Comparison of ENCODE assay signal across 15 cellular contexts in genomic region chr5:67153292-67153691, GRCh38. TPM values are rescaled to one million over a fixed set of nuclear protein-coding genes. Genes with fewer than 3 reads are reported as not detected.
DNase-seq lines count a peak whose midpoint lies in the region; ATAC-seq, FAIRE-seq and TF ChIP-seq lines count a peak whose summit lies in the region.
"Had no signal": no experiment of that assay in that cellular context is flagged by ENCODE, and none has a peak within 500 bp of the region (broad histone marks: within the 10 kb centered on the region; RNA-seq: fewer than 3 reads in every experiment).

No MANE protein-coding gene starts in this region.

- POLR2A ChIA-PET in endothelial cell of umbilical vein (lab: Charles Lee): no interaction called here

- no peaks in the 10 kb centered on the region for H3K9me1 ChIP-seq in endothelial cell of umbilical vein (replicated peaks; ENCODE audit: control insufficient read depth, extremely low read depth, insufficient read depth, low read length)

- H3K27me3 ChIP-seq in right atrium auricular region (no peaks in the 10 kb centered on the region), endothelial cell of umbilical vein (ENCODE audit: control insufficient read depth in 2 of 2, insufficient read depth in 2 of 2, low read length in 2 of 2) (no peaks in the 10 kb centered on the region), psoas muscle (ENCODE audit: insufficient read depth in 3 of 3, low read length in 2 of 3) (no peaks in the 10 kb centered on the region)
- H3K27me3 ChIP-seq: BLaER1 treated with 17β-estradiol and CSF1 and Interleukin-3, amounts not matched to agents 10 nM and 100 nM had no signal

- WGBS in psoas muscle, 3 donors: 77 to 85% (median 80%) methylated on average over 2 of the region's 2 CpGs

- CTCF ChIA-PET in endothelial cell of umbilical vein (lab: Charles Lee): no interaction called here

- H3K4me2 ChIP-seq in endothelial cell of umbilical vein (ENCODE audit: insufficient read depth, low read length): no peak overlapping the region
- H3K4me2 ChIP-seq: BLaER1 treated with 17β-estradiol and CSF1 and Interleukin-3, amounts not matched to agents 10 nM and 100 nM had no signal

- H3K9ac ChIP-seq in endothelial cell of umbilical vein (replicated peaks; ENCODE audit: extremely low read depth, insufficient read depth, low read length): no peak overlapping the region
- H3K9ac ChIP-seq: BLaER1 treated with 17β-estradiol and CSF1 and Interleukin-3, amounts not matched to agents 10 nM and 100 nM had no signal

- no peaks in the 10 kb centered on the region for H3K79me2 ChIP-seq in endothelial cell of umbilical vein (ENCODE audit: control insufficient read depth, insufficient read depth, low read length)

- H4K20me1 ChIP-seq in endothelial cell of umbilical vein (replicated peaks; ENCODE audit: control insufficient read depth, extremely low read depth, insufficient read depth, low read length): no peaks in the 10 kb centered on the region
- H4K20me1 ChIP-seq: BLaER1 treated with 17β-estradiol and CSF1 and Interleukin-3, amounts not matched to agents 10 nM and 100 nM had no signal

- dilution Hi-C loops in endothelial cell of umbilical vein (cut with MboI; ENCODE audit: extremely low pct_ligation_motif_present, low sequenced_read_pairs): loop anchor here (25.0 kb wide), 1 partner anchor 1109 kb away; no protein-coding TSS in a partner anchor

- H3K4me3 ChIP-seq in right atrium auricular region: no peak overlapping the region
- H3K4me3 ChIP-seq in endothelial cell of umbilical vein (replicated peaks in 1 of 3; ENCODE audit: insufficient read depth in 1 of 3, low read depth in 1 of 3, low read length in 3 of 3): no peak overlapping the region
- H3K4me3 ChIP-seq in psoas muscle: no peak overlapping the region
- H3K4me3 ChIP-seq: BLaER1 treated with 17β-estradiol and CSF1 and Interleukin-3, amounts not matched to agents 10 nM and 100 nM had no signal

- FAIRE-seq in endothelial cell of umbilical vein (lab: Jason Lieb, UNC): no peak
- FAIRE-seq: GM12891 had no signal

- no TSS peak for BruUV-seq in endothelial cell of umbilical vein (replicated peaks; lab: Mats Ljungman, UMichigan)

- no peaks in the 10 kb centered on the region for H3K9me3 Mint-ChIP-seq in activated naive CD4-positive, alpha-beta T cell treated with anti-CD3 and anti-CD28 coated beads, Interleukin-2, amount 50 U/mL, for 72 hours
- H3K9me3 Mint-ChIP-seq: CD4-positive, CD25-positive, alpha-beta regulatory T cell; H9 had no signal

- ATAC-seq in left cardiac atrium (no peak), psoas muscle (no peak)
- no peak for ATAC-seq in activated naive CD4-positive, alpha-beta T cell treated with anti-CD3 and anti-CD28 coated beads, Interleukin-2, amount 50 U/mL, for 72 hours

- H3K4me1 ChIP-seq in right atrium auricular region (peaks cover 0 to 18% of the 10 kb centered on the region in 2 donors), endothelial cell of umbilical vein (ENCODE audit: control insufficient read depth, extremely low read depth, insufficient read depth, low read length) (no peaks in the 10 kb centered on the region), psoas muscle (peaks cover 4% of the 10 kb centered on the region)

- intact Hi-C loops in left cardiac atrium (cut with DNase I) (loop anchor here in 1 of 2 donors (10.0 kb wide), 1 partner anchor 338 kb away; no protein-coding TSS in a partner anchor), endothelial cell of umbilical vein (cut with micrococcal nuclease) (loop anchor here (10.0 kb wide), 1 partner anchor 348 kb away; no protein-coding TSS in a partner anchor), psoas muscle (cut with DNase I) (loop anchor here in 1 of 2 donors (5.0 kb wide), 1 partner anchor 146 kb away; no protein-coding TSS in a partner anchor)

- peaks cover 7 to 25% of the 10 kb centered on the region in 2 donors for H3K36me3 Mint-ChIP-seq in activated naive CD4-positive, alpha-beta T cell treated with anti-CD3 and anti-CD28 coated beads, Interleukin-2, amount 50 U/mL, for 72 hours

- TF ChIP-seq CTCF in right atrium auricular region (IDR thresholded peaks at IDR 0.05) (no peak), endothelial cell of umbilical vein (IDR thresholded peaks at IDR 0.05; ENCODE audit: extremely low read depth in 1 of 2, insufficient read depth in 1 of 2, low read depth in 1 of 2, low read length in 2 of 2) (no peak), psoas muscle (IDR thresholded peaks at IDR 0.05) (no peak)

- H3K9me3 ChIP-seq in right atrium auricular region (no peaks in the 10 kb centered on the region), endothelial cell of umbilical vein (replicated peaks; ENCODE audit: control insufficient read depth, insufficient read depth, low read length) (no peaks in the 10 kb centered on the region), psoas muscle (no peaks in the 10 kb centered on the region)
- H3K9me3 ChIP-seq: BLaER1 treated with 17β-estradiol and CSF1 and Interleukin-3, amounts not matched to agents 10 nM and 100 nM had no signal

- peak overlapping the region in 1 of 2 donors; percentile 52 for H3K27ac Mint-ChIP-seq in activated naive CD4-positive, alpha-beta T cell treated with anti-CD3 and anti-CD28 coated beads, Interleukin-2, amount 50 U/mL, for 72 hours
- H3K27ac Mint-ChIP-seq: CD4-positive, CD25-positive, alpha-beta regulatory T cell; H9 had no signal

- no peak for TF ChIP-seq POLR2A in endothelial cell of umbilical vein (IDR thresholded peaks at IDR 0.05; ENCODE audit: low read depth, low read length)

- H3K36me3 ChIP-seq in right atrium auricular region (peaks cover 48% of the 10 kb centered on the region), endothelial cell of umbilical vein (ENCODE audit: control insufficient read depth in 2 of 2, extremely low read depth in 1 of 2, insufficient read depth in 2 of 2, low read length in 2 of 2) (peaks cover 28 to 46% of the 10 kb centered on the region in 2 experiments), psoas muscle (ENCODE audit: insufficient read depth in 1 of 2, low read depth in 1 of 2) (peaks cover 10 to 96% of the 10 kb centered on the region in 2 donors)

- H3K27ac ChIP-seq in right atrium auricular region: peak overlapping the region; percentile 50 to 76
- no peak overlapping the region for H3K27ac ChIP-seq in endothelial cell of umbilical vein (ENCODE audit: insufficient read depth, low read depth, low read length)
- H3K27ac ChIP-seq in psoas muscle: peak overlapping the region; percentile 74
- H3K27ac ChIP-seq: BLaER1 treated with 17β-estradiol and CSF1 and Interleukin-3, amounts not matched to agents 10 nM and 100 nM had no signal

- DNase-seq in right atrium auricular region (ENCODE audit: low spot score): no peak
- no peak for DNase-seq in left cardiac atrium
- DNase-seq in endothelial cell of umbilical vein (ENCODE audit: low read depth, low spot score): no peak
- DNase-seq in psoas muscle: no peak
- no peak for DNase-seq in amygdala (lab: John Stamatoyannopoulos, UW)
- no peak for DNase-seq in activated naive CD4-positive, alpha-beta T cell treated with anti-CD3 and anti-CD28 coated beads, Interleukin-2, amount 50 U/mL, for 72 hours (ENCODE audit: low spot score in 2 of 2)
- no peak for DNase-seq in NCI-H345 (lab: John Stamatoyannopoulos, UW)
- DNase-seq: ACHN; CD4-positive, CD25-positive, alpha-beta regulatory T cell; DMS79; GOT3; H9 had no signal

- no peak overlapping the region for H2AFZ ChIP-seq in endothelial cell of umbilical vein (ENCODE audit: low read depth, low read length)

TF ChIP-seq in endothelial cell of umbilical vein, 7 proteins besides CTCF, POLR2A, EP300 and RAD21:
- TF ChIP-seq GATA2 (IDR thresholded peaks at IDR 0.05; ENCODE audit: insufficient read depth, insufficient read length, low read depth, low read length) (peak; percentile 9), POLR2AphosphoS5 (IDR thresholded peaks at IDR 0.05; ENCODE audit: insufficient read depth, low read depth, low read length) (no peak)

RNA-seq across cellular contexts. Expression of gene CD180, which starts 43.3 kb away (rescaled TPM):
- total RNA-seq in right atrium auricular region (1 to 10 TPM in 1 of 2 donors, under 1 TPM in 1; 0.26 to 1.2 TPM), left cardiac atrium (1 to 10 TPM in 1 of 2 donors, under 1 TPM in 1; 0.68 to 1.6 TPM), endothelial cell of umbilical vein (not detected in 2 replicates), psoas muscle (under 1 TPM; 0.24 to 0.74 (median 0.55) TPM)
- polyA plus RNA-seq in endothelial cell of umbilical vein (not detected in 2 replicates), psoas muscle (under 1 TPM; 0.06 to 0.10 (median 0.06) TPM)
- not detected in 2 replicates for polyA plus RNA-seq in endothelial cell of umbilical vein (2011; cell fraction: cytosol; rRNA removed)
- not detected in 2 replicates for polyA plus RNA-seq in endothelial cell of umbilical vein (2011; cell fraction: nucleus; rRNA removed)
- not detected in 2 replicates for polyA plus RNA-seq in endothelial cell of umbilical vein (2012)
- not detected in 2 replicates for polyA minus RNA-seq in endothelial cell of umbilical vein
- polyA minus RNA-seq in endothelial cell of umbilical vein (2011; cell fraction: cytosol; rRNA and poly(A)+ RNA removed): not detected
- not detected in 2 replicates for polyA minus RNA-seq in endothelial cell of umbilical vein (2011; cell fraction: nucleus; rRNA and poly(A)+ RNA removed)
- not detected for total RNA-seq in activated naive CD4-positive, alpha-beta T cell treated with anti-CD3 and anti-CD28 coated beads, Interleukin-2, amount 50 U/mL, for 72 hours
- total RNA-seq: CD4-positive, CD25-positive, alpha-beta regulatory T cell; G401; H9 had no signal
